In genomic region chr15:65818927-65819562, GRCh38 we compare ENCODE assay signal across 8 cellular contexts. TPM values are rescaled to one million over a fixed set of nuclear protein-coding genes. Genes with fewer than 3 reads are reported as not detected.
DNase-seq lines count a peak whose midpoint lies in the region; ATAC-seq and TF ChIP-seq lines count a peak whose summit lies in the region.

No MANE protein-coding gene starts in this region.

- no peaks in the 10 kb centered on the region for H3K27me3 ChIP-seq in DND-41 (ENCODE audit: insufficient read depth, low read length, poor library complexity)
- H3K27me3 ChIP-seq in dorsolateral prefrontal cortex = no peaks in the 10 kb centered on the region

- H4K20me1 ChIP-seq in DND-41 (ENCODE audit: insufficient read depth, low read length) = no peaks in the 10 kb centered on the region

- H3K27ac ChIP-seq in DND-41 (ENCODE audit: low read length) (no peak overlapping the region), dorsolateral prefrontal cortex (no peak overlapping the region)

- H3K4me1 ChIP-seq in DND-41 (ENCODE audit: insufficient read depth, low read length) = no peaks in the 10 kb centered on the region

- no peak overlapping the region for H2AFZ ChIP-seq in DND-41 (ENCODE audit: low read depth, low read length)

- no peaks in the 10 kb centered on the region for H3K79me2 ChIP-seq in DND-41 (ENCODE audit: insufficient read depth, low read length)

- no peak overlapping the region for H3K4me3 Mint-ChIP-seq in dendritic cell treated with granulocyte-macrophage colony-stimulating factor and Interleukin-4, amounts not matched to agents 40 ng/mL and 50 ng/mL, for 4 days

- ATAC-seq in DND-41 (ENCODE audit: insufficient read depth, low read depth) (peak; percentile 62), GM21381 (IDR thresholded peaks at IDR 0.05; ENCODE audit: unreplicated experiment) (peak; percentile 64)

- no peaks in the 10 kb centered on the region for H3K9me3 Mint-ChIP-seq in dendritic cell treated with granulocyte-macrophage colony-stimulating factor and Interleukin-4, amounts not matched to agents 40 ng/mL and 50 ng/mL, for 4 days

- H3K36me3 ChIP-seq in DND-41 (ENCODE audit: insufficient read depth, low read length) = no peaks in the 10 kb centered on the region

- H3K9ac ChIP-seq in DND-41 (ENCODE audit: low read depth, low read length) = no peak overlapping the region

- DNase-seq in DND-41 (no peak), NCI-H2081 treated with DMSO at 0.1 percent for 48 hours (lab: John Stamatoyannopoulos, UW) (no peak), NCI-H510A treated with DMSO at 0.1 percent for 48 hours (lab: John Stamatoyannopoulos, UW) (no peak), dorsolateral prefrontal cortex (no peak), kidney glomerular epithelial cell (lab: John Stamatoyannopoulos, UW) (no peak)
- DNase-seq in Jurkat, Clone E6-1 (ENCODE audit: low read depth, low spot score) = peak; percentile 71

- H3K4me1 Mint-ChIP-seq in dendritic cell treated with granulocyte-macrophage colony-stimulating factor and Interleukin-4, amounts not matched to agents 40 ng/mL and 50 ng/mL, for 4 days (ENCODE audit: low read depth) = peaks cover 33% of the 10 kb centered on the region

- H3K9me3 ChIP-seq in DND-41 (ENCODE audit: insufficient read depth, low read length, severe bottlenecking) = no peaks in the 10 kb centered on the region

- intact Hi-C loops in dendritic cell treated with granulocyte-macrophage colony-stimulating factor and Interleukin-4, amounts not matched to agents 40 ng/mL and 50 ng/mL, for 4 days (cut with micrococcal nuclease) = loop anchor here (2.0 kb wide), 1 partner anchor 26 kb away; the partner anchor contains the start of gene DENND4A
- intact Hi-C loops in dorsolateral prefrontal cortex (cut with DNase I) = no loop called here

- TF ChIP-seq CTCF in DND-41 (IDR thresholded peaks at IDR 0.05; ENCODE audit: borderline replicate concordance, extremely low read depth, low read length, poor library complexity, severe bottlenecking) = no peak
- no peak for TF ChIP-seq CTCF in dorsolateral prefrontal cortex (IDR thresholded peaks at IDR 0.05 in 54 of 56, conservative IDR thresholded peaks at IDR 0.05 in 2 of 56; ENCODE audit: low read depth in 1 of 56, partially characterized antibody in 56 of 56)

- no peak overlapping the region for H3K4me3 ChIP-seq in DND-41 (ENCODE audit: low read depth in 1 of 2, low read length in 2 of 2)
- H3K4me3 ChIP-seq in Jurkat, Clone E6-1 (ENCODE audit: low read length) = no peak overlapping the region
- H3K4me3 ChIP-seq in dorsolateral prefrontal cortex = no peak overlapping the region

- H3K36me3 Mint-ChIP-seq in dendritic cell treated with granulocyte-macrophage colony-stimulating factor and Interleukin-4, amounts not matched to agents 40 ng/mL and 50 ng/mL, for 4 days (ENCODE audit: low read depth) = no peaks in the 10 kb centered on the region

- H3K4me2 ChIP-seq in DND-41 (ENCODE audit: insufficient read depth, low read length) = no peak overlapping the region

- peak overlapping the region; percentile 85 for H3K27ac Mint-ChIP-seq in dendritic cell treated with granulocyte-macrophage colony-stimulating factor and Interleukin-4, amounts not matched to agents 40 ng/mL and 50 ng/mL, for 4 days

- H3K27me3 Mint-ChIP-seq in dendritic cell treated with granulocyte-macrophage colony-stimulating factor and Interleukin-4, amounts not matched to agents 40 ng/mL and 50 ng/mL, for 4 days = peaks cover 11% of the 10 kb centered on the region

RNA-seq across cellular contexts. Expression of gene DENND4A, which starts 27.0 kb away (rescaled TPM):
- polyA plus RNA-seq in Jurkat, Clone E6-1 (2012; ENCODE audit: insufficient read depth, insufficient read length) = 14.8 TPM
- 10 to 100 TPM; 52.0 to 89.8 (median 72.2) TPM for total RNA-seq in dorsolateral prefrontal cortex

RNA-seq across cellular contexts. Expression of gene RAB11A, which starts 50.2 kb away (rescaled TPM):
- 233 TPM for polyA plus RNA-seq in Jurkat, Clone E6-1 (2012; ENCODE audit: insufficient read depth, insufficient read length)
- 100 to 1,000 TPM in 119 of 120 experiments, 10 to 100 TPM in 1; 88.8 to 241 (median 186) TPM for total RNA-seq in dorsolateral prefrontal cortex
